Comparison of ENCODE assay signal across 8 cellular contexts in the genomic region with DNA sequence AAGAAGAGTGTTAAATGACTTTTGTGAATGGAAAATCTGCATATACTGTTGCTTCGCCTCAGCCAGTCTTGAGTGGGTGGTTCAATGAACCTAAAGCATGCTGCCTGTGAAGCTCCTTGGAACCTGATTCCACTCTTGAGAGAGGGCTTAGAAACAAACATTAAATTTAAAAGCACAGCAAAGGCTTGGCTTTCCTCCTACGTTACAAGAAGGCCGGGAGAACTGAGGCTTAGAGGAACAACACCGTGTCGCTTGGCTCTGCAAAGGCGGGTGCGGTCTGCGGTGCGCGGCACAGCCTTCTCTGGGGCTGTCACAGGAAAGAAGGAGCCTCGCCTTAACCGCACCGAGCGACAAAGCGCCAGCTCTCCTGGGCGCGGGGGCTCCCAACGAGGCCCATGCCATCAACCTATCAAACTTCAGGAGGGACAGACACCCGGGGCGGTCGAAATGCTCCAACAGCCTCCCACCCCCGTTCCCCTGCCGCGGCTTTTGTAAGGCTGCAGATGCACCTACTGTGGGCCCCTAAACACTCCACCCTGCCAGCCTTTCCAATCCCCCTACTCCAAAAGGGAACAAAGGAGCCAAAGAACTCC. TPM values are rescaled to one million over a fixed set of nuclear protein-coding genes. Genes with fewer than 3 reads are reported as not detected.
DNase-seq lines count a peak whose midpoint lies in the region; ATAC-seq and FAIRE-seq lines count a peak whose summit lies in the region.

No MANE protein-coding gene starts in this region.

- FAIRE-seq in GM19239 (lab: Jason Lieb, UNC) = peak; percentile 52

- peak; percentile 44 for DNase-seq in AG20443 (ENCODE audit: low spot score)
- peak; percentile 4 for DNase-seq in GM19239 (ENCODE audit: insufficient read length, low spot score)
- peak; percentile 65 to 67 for DNase-seq in NOMO-1 (lab: John Stamatoyannopoulos, UW; ENCODE audit: unreplicated experiment in 2 of 2)
- DNase-seq in activated CD8-positive, alpha-beta memory T cell treated with anti-CD3 and anti-CD28 coated beads, Interleukin-2, amount 50 U/mL, for 4 hours = peak; percentile 76
- DNase-seq in epithelial cell of prostate (ENCODE audit: low read depth, low spot score) = no peak
- DNase-seq in myocyte (ENCODE audit: low read depth) = peak; percentile 84
- peak; percentile 68 to 74 for DNase-seq in stimulated activated CD8-positive, alpha-beta memory T cell treated with anti-CD3 and anti-CD28 coated beads, Interleukin-7, amount 100 ng/mL, for 48 hours (ENCODE audit: extremely low read depth in 1 of 2, low read depth in 1 of 2)

- ATAC-seq in HG03432 (IDR thresholded peaks at IDR 0.05; ENCODE audit: unreplicated experiment) = peak; percentile 59

- H3K27ac ChIP-seq in epithelial cell of prostate = peak overlapping the region; percentile 70

RNA-seq across cellular contexts. Expression of gene OSBPL8, which starts 0.8 kb away (rescaled TPM):
- 58.1 and 65.4 TPM in 2 replicates for total RNA-seq in myocyte
- 17.8 TPM for polyA plus RNA-seq in myocyte (2012)
